19 cellular contexts compared by ENCODE assay signal in genomic region chr16:87274808-87275207, GRCh38. TPM values are rescaled to one million over a fixed set of nuclear protein-coding genes. Genes with fewer than 3 reads are reported as not detected.
"Had no signal": no experiment of that assay in that cellular context is flagged by ENCODE, and none has a peak within 500 bp of the region (broad histone marks: within the 10 kb centered on the region; RNA-seq: fewer than 3 reads in every experiment).

No MANE protein-coding gene starts in this region.

- H3K36me3 ChIP-seq: ascending aorta, gastroesophageal sphincter, uterus had no signal

- H3K27ac ChIP-seq: ascending aorta, gastroesophageal sphincter, uterus had no signal

- H3K4me3 ChIP-seq: ascending aorta, gastroesophageal sphincter, lung, uterus had no signal

- H3K36me3 Mint-ChIP-seq: naive B cell had no signal

- H3K9me3 Mint-ChIP-seq: activated T-cell treated with anti-CD3 and anti-CD28 coated beads, Interleukin-2, amount 50 U/mL, for 72 hours; stimulated activated naive CD8-positive, alpha-beta T cell treated with anti-CD3 and anti-CD28 coated beads, Interleukin-15, amount 100 ng/mL, for 72 hours had no signal

- ATAC-seq: activated T-cell treated with anti-CD3 and anti-CD28 coated beads, Interleukin-2, amount 50 U/mL, for 72 hours; gastroesophageal sphincter; left cardiac atrium; sciatic nerve; stimulated activated naive CD8-positive, alpha-beta T cell treated with anti-CD3 and anti-CD28 coated beads, Interleukin-15, amount 100 ng/mL, for 72 hours had no signal

- H3K27ac Mint-ChIP-seq: activated T-cell treated with anti-CD3 and anti-CD28 coated beads, Interleukin-2, amount 50 U/mL, for 72 hours; stimulated activated naive CD8-positive, alpha-beta T cell treated with anti-CD3 and anti-CD28 coated beads, Interleukin-15, amount 100 ng/mL, for 72 hours had no signal

- H3K4me3 Mint-ChIP-seq: activated T-cell treated with anti-CD3 and anti-CD28 coated beads, Interleukin-2, amount 50 U/mL, for 72 hours; naive B cell had no signal

- H3K27me3 ChIP-seq: ascending aorta, uterus had no signal

- H3K4me1 ChIP-seq: ascending aorta, uterus had no signal

- H3K9me3 ChIP-seq: ascending aorta, gastroesophageal sphincter, uterus had no signal

- DNase-seq: activated CD4-positive, alpha-beta T cell treated with anti-CD3 and anti-CD28 coated beads for 1 hour; activated CD4-positive, alpha-beta T cell treated with anti-CD3 and anti-CD28 coated beads, Interleukin-2, amount 50 U/mL, for 48 hours; activated naive CD4-positive, alpha-beta T cell; activated T-cell treated with anti-CD3 and anti-CD28 coated beads, Interleukin-2, amount 50 U/mL, for 72 hours; caudate nucleus; cortex of kidney; effector CD8-positive, alpha-beta T cell; hypothalamus; left cardiac atrium; midbrain; naive B cell; stimulated activated CD4-positive, alpha-beta T cell treated with anti-CD3 and anti-CD28 coated beads, Interleukin-4, amount 100 ng/mL, for 1 hour; stimulated activated naive CD8-positive, alpha-beta T cell treated with anti-CD3 and anti-CD28 coated beads, Interleukin-15, amount 100 ng/mL, for 72 hours; T1000; uterus had no signal

RNA-seq across cellular contexts. Expression of gene C16orf95, which starts 42.4 kb away (rescaled TPM):
- total RNA-seq: ascending aorta had no signal
